10 cellular contexts compared by ENCODE assay signal in genomic region chr1:84971957-84972356, GRCh38. TPM values are rescaled to one million over a fixed set of nuclear protein-coding genes. Genes with fewer than 3 reads are reported as not detected.
A peak's percentile ranks its signal among the peaks of the same experiment; 100 is the strongest.
DNase-seq lines count a peak whose midpoint lies in the region; ATAC-seq and TF ChIP-seq lines count a peak whose summit lies in the region.
"Had no signal": no experiment of that assay in that cellular context is flagged by ENCODE, and none has a peak within 500 bp of the region (broad histone marks: within the 10 kb centered on the region; RNA-seq: fewer than 3 reads in every experiment).

No MANE protein-coding gene starts in this region.

- H3K4me1 Mint-ChIP-seq in activated CD8-positive, alpha-beta T cell treated with anti-CD3 and anti-CD28 coated beads for 36 hours (ENCODE audit: low read depth) = peaks cover 51% of the 10 kb centered on the region

- H3K9me3 Mint-ChIP-seq in activated CD8-positive, alpha-beta T cell treated with anti-CD3 and anti-CD28 coated beads for 36 hours = no peaks in the 10 kb centered on the region

- no peak for TF ChIP-seq POLR2A in GM18505 (IDR thresholded peaks at IDR 0.05; ENCODE audit: borderline replicate concordance, extremely low read depth, insufficient read depth, insufficient read length)

- peak; percentile 32 for ATAC-seq in GM18505 (IDR thresholded peaks at IDR 0.05; ENCODE audit: unreplicated experiment)
- peak; percentile 36 for ATAC-seq in GM21367 (IDR thresholded peaks at IDR 0.05; ENCODE audit: unreplicated experiment)
- peak; percentile 36 for ATAC-seq in HG03103 (IDR thresholded peaks at IDR 0.05; ENCODE audit: low read depth, unreplicated experiment)
- no peak for ATAC-seq in activated CD8-positive, alpha-beta T cell treated with anti-CD3 and anti-CD28 coated beads for 36 hours
- ATAC-seq in GM19035 (IDR thresholded peaks at IDR 0.05; ENCODE audit: unreplicated experiment) = no peak
- ATAC-seq: Right ventricle myocardium inferior had no signal

- H3K27me3 Mint-ChIP-seq in activated CD8-positive, alpha-beta T cell treated with anti-CD3 and anti-CD28 coated beads for 36 hours = peaks cover 3% of the 10 kb centered on the region

- CTCF ChIA-PET in activated CD8-positive, alpha-beta T cell treated with anti-CD3 and anti-CD28 coated beads for 36 hours (lab: Charles Lee) = interaction anchor here (1.2 to 2.9 kb wide), 6 partner anchors 9 to 56 kb away, joined by 3 to 24 read pairs (median 6); no protein-coding TSS in a partner anchor

- peak overlapping the region; percentile 75 for H3K27ac Mint-ChIP-seq in activated CD8-positive, alpha-beta T cell treated with anti-CD3 and anti-CD28 coated beads for 36 hours

- DNase-seq in activated CD8-positive, alpha-beta T cell treated with anti-CD3 and anti-CD28 coated beads for 36 hours = no peak
- DNase-seq in activated CD8-positive, alpha-beta memory T cell treated with anti-CD3 and anti-CD28 coated beads, Interleukin-2, amount 50 U/mL, for 48 hours = no peak
- DNase-seq in 8988T (no peak), NCI-H748 treated with DMSO at 0.1 percent for 48 hours (lab: John Stamatoyannopoulos, UW) (no peak)
- DNase-seq: stimulated activated naive CD4-positive, alpha-beta T cell had no signal

- TF ChIP-seq CTCF in activated CD8-positive, alpha-beta T cell treated with anti-CD3 and anti-CD28 coated beads for 36 hours (IDR thresholded peaks at IDR 0.05) = no peak

- POLR2A ChIA-PET in activated CD8-positive, alpha-beta T cell treated with anti-CD3 and anti-CD28 coated beads for 36 hours (lab: Charles Lee) = interaction anchor here (0.9 to 2.1 kb wide), 3 partner anchors 12 to 24 kb away, joined by 3 to 5 read pairs (median 5); no protein-coding TSS in a partner anchor

- H3K4me3 Mint-ChIP-seq in activated CD8-positive, alpha-beta T cell treated with anti-CD3 and anti-CD28 coated beads for 36 hours = no peak overlapping the region

- intact Hi-C loops in activated CD8-positive, alpha-beta T cell treated with anti-CD3 and anti-CD28 coated beads for 36 hours (cut with micrococcal nuclease) = no loop called here

- peaks cover 3% of the 10 kb centered on the region for H3K36me3 Mint-ChIP-seq in activated CD8-positive, alpha-beta T cell treated with anti-CD3 and anti-CD28 coated beads for 36 hours (ENCODE audit: low read depth)

RNA-seq across cellular contexts. Expression of gene MCOLN2, which starts 25.0 kb away (rescaled TPM):
- total RNA-seq in activated CD8-positive, alpha-beta T cell treated with anti-CD3 and anti-CD28 coated beads for 36 hours = 10 to 100 TPM; 15.7 to 17.8 TPM

Comparison
In these comparisons a context has a peak if more than half of its experiments do, and no peak if none do; other contexts are left out.
1. ATAC-seq: peak in GM18505 (single experiment), GM21367 (single experiment) and HG03103 (single experiment); none in activated CD8-positive, alpha-beta T cell treated with anti-CD3 and anti-CD28 coated beads for 36 hours (single experiment) and GM19035 (single experiment).